ENCODE assay signal across 1 cellular context in the genomic region with DNA sequence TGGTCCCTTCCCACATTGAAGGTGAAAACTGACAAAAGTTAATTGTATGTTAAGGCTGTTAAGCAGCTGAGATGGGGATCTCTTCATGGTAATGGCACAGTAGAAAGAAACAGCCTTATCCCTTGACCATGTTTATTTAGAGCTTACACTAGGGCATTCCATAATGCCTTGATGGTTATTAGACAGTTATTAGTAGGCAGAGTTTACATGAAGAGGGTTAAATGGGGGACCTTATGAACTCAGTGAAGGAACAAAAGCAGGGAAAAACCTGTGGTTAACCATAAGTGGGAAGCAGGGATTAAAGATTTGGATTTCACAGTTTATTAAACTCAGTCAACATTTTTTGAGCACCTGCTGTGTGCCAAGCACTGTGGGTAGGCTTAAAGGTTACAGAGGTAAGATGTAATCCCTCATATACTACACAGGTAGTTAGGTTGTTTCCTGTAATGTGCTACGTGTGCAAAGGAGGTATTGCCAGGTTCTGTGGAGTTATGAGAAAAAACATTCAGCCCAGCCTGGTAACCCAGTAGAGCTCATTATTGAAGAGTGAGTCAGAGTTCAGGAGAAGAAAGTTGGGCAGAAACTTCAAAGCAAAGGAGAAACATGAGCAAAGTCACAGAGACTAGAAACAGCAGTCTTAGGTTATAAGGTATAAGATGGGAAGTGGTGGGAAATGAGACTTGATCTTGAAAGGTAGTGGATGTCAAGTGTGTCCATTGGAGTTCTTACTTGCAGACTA.
TF ChIP-seq lines count a peak whose summit lies in the region.

No MANE protein-coding gene starts in this region.

TF ChIP-seq in HepG2, 621 proteins besides CTCF, POLR2A, EP300 and RAD21:
- TF ChIP-seq ZSCAN20 (CRISPR knock-in tag; IDR thresholded peaks at IDR 0.05; ENCODE audit: borderline replicate concordance) = no peak
- 0 out of 2 replicates have a peak, but pooled peaks have one; percentile 26 for TF ChIP-seq ZNF382 (CRISPR knock-in tag; IDR thresholded peaks at IDR 0.05; ENCODE audit: borderline replicate concordance)
